ENCODE assay signal across 16 cellular contexts in the genomic region with DNA sequence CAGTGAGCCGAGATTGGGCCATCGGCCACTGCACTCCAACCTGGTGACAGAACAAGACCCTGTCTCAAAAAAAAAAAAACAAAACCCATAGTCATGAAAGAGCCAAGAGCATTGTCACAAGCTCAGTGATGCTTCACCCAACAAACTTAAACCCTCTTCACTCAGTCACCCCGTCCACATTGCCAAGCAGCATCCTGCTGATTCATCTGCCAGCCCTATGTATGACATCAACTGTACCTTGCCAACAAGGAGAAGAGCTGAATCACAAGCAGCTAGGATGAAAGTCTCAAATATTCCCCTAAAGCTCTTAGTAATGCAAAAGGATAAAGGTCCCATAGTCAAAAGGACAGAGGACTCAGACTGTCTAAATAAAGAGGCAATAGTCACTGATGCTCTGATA.
A peak's percentile ranks its signal among the peaks of the same experiment; 100 is the strongest.
DNase-seq lines count a peak whose midpoint lies in the region; ATAC-seq and TF ChIP-seq lines count a peak whose summit lies in the region.
"Had no signal": no experiment of that assay in that cellular context is flagged by ENCODE, and none has a peak within 500 bp of the region (broad histone marks: within the 10 kb centered on the region; RNA-seq: fewer than 3 reads in every experiment).

No MANE protein-coding gene starts in this region.

- H3K27ac ChIP-seq in GM23248: peak overlapping the region; percentile 68
- no peak overlapping the region for H3K27ac ChIP-seq in foreskin keratinocyte
- H3K27ac ChIP-seq: heart right ventricle, prostate gland, SJSA1 had no signal

- H2AFZ ChIP-seq in GM23248: no peak overlapping the region

- peak; percentile 80 for ATAC-seq in foreskin keratinocyte
- no peak for ATAC-seq in GM19397 (IDR thresholded peaks at IDR 0.05; ENCODE audit: unreplicated experiment)
- ATAC-seq: heart right ventricle had no signal

- WGBS in GM23248 (ENCODE audit: low coverage in 1 of 2, low lambda C conversion rate in 2 of 2, missing lambda C conversion rate in 2 of 2), 2 experiments: 62 to 74% methylated on average over 3 of the region's 3 CpGs

- H3K4me3 ChIP-seq in GM23248: no peak overlapping the region
- H3K4me3 ChIP-seq in adipocyte (ENCODE audit: low read length): no peak overlapping the region
- H3K4me3 ChIP-seq: heart right ventricle, prostate gland, SJSA1 had no signal

- no peaks in the 10 kb centered on the region for H4K20me1 ChIP-seq in GM23248 (ENCODE audit: insufficient read depth)

- no peaks in the 10 kb centered on the region for H3K79me2 ChIP-seq in GM23248 (ENCODE audit: insufficient read depth)

- no peak for TF ChIP-seq CTCF in foreskin keratinocyte (conservative IDR thresholded peaks at IDR 0.05)

- H3K36me3 ChIP-seq in GM23248 (ENCODE audit: low read depth): no peaks in the 10 kb centered on the region; the same call in 1 of the 2 replicates
- H3K36me3 ChIP-seq in adipocyte (ENCODE audit: control insufficient read depth, insufficient read depth, low read length, severe bottlenecking): no peaks in the 10 kb centered on the region
- H3K36me3 ChIP-seq: heart right ventricle, prostate gland, SJSA1 had no signal

- H3K27me3 ChIP-seq in GM23248 (replicated peaks; ENCODE audit: insufficient read depth): no peaks in the 10 kb centered on the region
- H3K27me3 ChIP-seq in adipocyte (replicated peaks; ENCODE audit: control insufficient read depth, insufficient read depth, low read length): no peaks in the 10 kb centered on the region
- H3K27me3 ChIP-seq in foreskin keratinocyte: no peaks in the 10 kb centered on the region
- H3K27me3 ChIP-seq: heart right ventricle, SJSA1 had no signal

- DNase-seq in AG20443 (ENCODE audit: low spot score): peak; percentile 67
- DNase-seq in GM23248: peak; percentile 94
- peak; percentile 50 for DNase-seq in adipocyte (ENCODE audit: low read depth)
- DNase-seq in foreskin keratinocyte: peak; percentile 50 to 82
- no peak for DNase-seq in AML-193 (lab: John Stamatoyannopoulos, UW)
- DNase-seq in HEK293T (ENCODE audit: extremely low spot score): no peak
- no peak for DNase-seq in T-helper 1 cell
- DNase-seq: activated naive CD4-positive, alpha-beta T cell treated with anti-CD3 and anti-CD28 coated beads, Interleukin-2, amount 50 U/mL, for 16 hours; heart right ventricle; NCI-H1092 treated with DMSO at 0.1 percent for 48 hours; NCI-H748 treated with DMSO at 0.1 percent for 48 hours; stimulated activated CD4-positive, alpha-beta T cell treated with anti-CD3 and anti-CD28 coated beads, Interleukin-4, amount 100 ng/mL, for 24 hours; substantia nigra had no signal

- in situ Hi-C loops in GM23248 (cut with MboI): loop anchor here (25.0 kb wide), 1 partner anchor 655 kb away; no protein-coding TSS in a partner anchor

- H3K9me2 ChIP-seq in GM23248 (ENCODE audit: insufficient read depth): no peaks in the 10 kb centered on the region

- H3K4me1 ChIP-seq in GM23248 (ENCODE audit: insufficient read depth) (peaks cover 12% of the 10 kb centered on the region), adipocyte (ENCODE audit: control insufficient read depth, insufficient read depth, low read length) (peaks cover 6% of the 10 kb centered on the region), foreskin keratinocyte (peaks cover 3% of the 10 kb centered on the region)
- H3K4me1 ChIP-seq: heart right ventricle, prostate gland, SJSA1 had no signal

- H3K4me2 ChIP-seq in GM23248 (ENCODE audit: unreplicated experiment): no peak overlapping the region

- POLR2A ChIA-PET in HEK293T (lab: Yijun Ruan, JAX): no interaction called here

- no peaks in the 10 kb centered on the region for H3K9me3 ChIP-seq in GM23248 (ENCODE audit: low read depth)
- peaks cover 9% of the 10 kb centered on the region for H3K9me3 ChIP-seq in adipocyte (ENCODE audit: control insufficient read depth, low read length)
- H3K9me3 ChIP-seq: prostate gland, SJSA1 had no signal

- CTCF ChIA-PET in HEK293T (lab: Yijun Ruan, JAX): no interaction called here

- H3K9ac ChIP-seq in GM23248: no peak overlapping the region; the same call in 1 of the 2 replicates
- no peak overlapping the region for H3K9ac ChIP-seq in adipocyte (ENCODE audit: low read length)

- H3F3A ChIP-seq in GM23248 (ENCODE audit: insufficient read depth): peaks cover 15% of the 10 kb centered on the region

TF ChIP-seq in HEK293T, 16 proteins besides CTCF, POLR2A, EP300 and RAD21:
- TF ChIP-seq NFRKB (IDR thresholded peaks at IDR 0.05): no peak
- TF ChIP-seq, protein P1, sequence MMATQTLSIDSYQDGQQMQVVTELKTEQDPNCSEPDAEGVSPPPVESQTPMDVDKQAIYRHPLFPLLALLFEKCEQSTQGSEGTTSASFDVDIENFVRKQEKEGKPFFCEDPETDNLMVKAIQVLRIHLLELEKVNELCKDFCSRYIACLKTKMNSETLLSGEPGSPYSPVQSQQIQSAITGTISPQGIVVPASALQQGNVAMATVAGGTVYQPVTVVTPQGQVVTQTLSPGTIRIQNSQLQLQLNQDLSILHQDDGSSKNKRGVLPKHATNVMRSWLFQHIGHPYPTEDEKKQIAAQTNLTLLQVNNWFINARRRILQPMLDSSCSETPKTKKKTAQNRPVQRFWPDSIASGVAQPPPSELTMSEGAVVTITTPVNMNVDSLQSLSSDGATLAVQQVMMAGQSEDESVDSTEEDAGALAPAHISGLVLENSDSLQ (IDR thresholded peaks at IDR 0.05): no peak
- TF ChIP-seq TARDBP (IDR thresholded peaks at IDR 0.05): no peak
- TF ChIP-seq CTBP1 (IDR thresholded peaks at IDR 0.05; ENCODE audit: borderline replicate concordance): no peak
- TF ChIP-seq SP1 (IDR thresholded peaks at IDR 0.05): no peak
- no peak for TF ChIP-seq FOXA1 (IDR thresholded peaks at IDR 0.05)
- TF ChIP-seq SUZ12 (IDR thresholded peaks at IDR 0.05): no peak
- no peak for TF ChIP-seq ELF4 (IDR thresholded peaks at IDR 0.05)
- TF ChIP-seq HDGF (IDR thresholded peaks at IDR 0.05; ENCODE audit: borderline replicate concordance): no peak
- TF ChIP-seq BHLHE40 (IDR thresholded peaks at IDR 0.05; ENCODE audit: borderline replicate concordance): no peak
- TF ChIP-seq FOXK2 (IDR thresholded peaks at IDR 0.05): no peak

Comparison
In these comparisons a context has a peak if more than half of its experiments do, and no peak if none do; other contexts are left out.
1. DNase-seq: peak in AG20443 (single experiment), GM23248 (single experiment), adipocyte (single experiment) and foreskin keratinocyte (2 of 2); none in AML-193 (0 of 2), HEK293T (single experiment) and T-helper 1 cell (0 of 5).